Comparison of ENCODE assay signal across 8 cellular contexts in genomic region chr14:69611264-69612013, GRCh38. TPM values are rescaled to one million over a fixed set of nuclear protein-coding genes. Genes with fewer than 3 reads are reported as not detected.
DNase-seq lines count a peak whose midpoint lies in the region; ATAC-seq and TF ChIP-seq lines count a peak whose summit lies in the region.

A gene with protein sequence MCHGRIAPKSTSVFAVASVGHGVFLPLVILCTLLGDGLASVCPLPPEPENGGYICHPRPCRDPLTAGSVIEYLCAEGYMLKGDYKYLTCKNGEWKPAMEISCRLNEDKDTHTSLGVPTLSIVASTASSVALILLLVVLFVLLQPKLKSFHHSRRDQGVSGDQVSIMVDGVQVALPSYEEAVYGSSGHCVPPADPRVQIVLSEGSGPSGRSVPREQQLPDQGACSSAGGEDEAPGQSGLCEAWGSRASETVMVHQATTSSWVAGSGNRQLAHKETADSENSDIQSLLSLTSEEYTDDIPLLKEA (plus strand): TSS chr14:69611596. CDS start chr14:69658593, 46,997 bp downstream.

- TF ChIP-seq EP300 in ovary (IDR thresholded peaks at IDR 0.05), result peak; percentile 52

- peak within 1 kb of the TSS; percentile 94 for H3K27ac Mint-ChIP-seq in activated naive CD8-positive, alpha-beta T cell treated with anti-CD3 and anti-CD28 coated beads for 36 hours
- H3K27ac Mint-ChIP-seq in glutamatergic neuron (ENCODE audit: unreplicated experiment), result peak within 1 kb of the TSS; percentile 89

- DNase-seq in GM04504 (ENCODE audit: low read depth) (peak; percentile 73), NCI-H1105 treated with DMSO at 0.1 percent for 48 hours (lab: John Stamatoyannopoulos, UW) (peak; percentile 90), glutamatergic neuron (peak; percentile 92), ovary (peak; percentile 88 to 92 (median 90))
- DNase-seq in activated naive CD8-positive, alpha-beta T cell treated with anti-CD3 and anti-CD28 coated beads for 36 hours, result peak; percentile 89

- intact Hi-C loops in ovary (cut with DNase I), result loop anchor here in 2 of 4 donors (5.0 to 10.0 kb wide), 2 partner anchors 103 to 116 kb away; no protein-coding TSS in a partner anchor

- no peaks in the 10 kb centered on the region for H3K9me3 ChIP-seq in SU-DHL-6 (ENCODE audit: insufficient read depth, low read length)
- no peaks in the 10 kb centered on the region for H3K9me3 ChIP-seq in ovary
- H3K9me3 ChIP-seq in thymus (ENCODE audit: control insufficient read depth), result no peaks in the 10 kb centered on the region

- peak within 1 kb of the TSS; percentile 94 for H3K4me3 Mint-ChIP-seq in activated naive CD8-positive, alpha-beta T cell treated with anti-CD3 and anti-CD28 coated beads for 36 hours
- peak within 1 kb of the TSS; percentile 96 for H3K4me3 Mint-ChIP-seq in glutamatergic neuron (ENCODE audit: unreplicated experiment)

- peak; percentile 64 for ATAC-seq in HG02588 (IDR thresholded peaks at IDR 0.05; ENCODE audit: unreplicated experiment)

- peak within 1 kb of the TSS; percentile 95 for H3K27ac ChIP-seq in SU-DHL-6 (ENCODE audit: low read depth, low read length)
- peak within 1 kb of the TSS; percentile 87 to 93 for H3K27ac ChIP-seq in ovary
- H3K27ac ChIP-seq in thymus (ENCODE audit: low read depth), result peak within 1 kb of the TSS; percentile 91

- TF ChIP-seq POLR2A in ovary (IDR thresholded peaks at IDR 0.05), result peak; percentile 39

- peaks cover 18% of the 10 kb centered on the region for H3K36me3 Mint-ChIP-seq in activated naive CD8-positive, alpha-beta T cell treated with anti-CD3 and anti-CD28 coated beads for 36 hours
- no peaks in the 10 kb centered on the region for H3K36me3 Mint-ChIP-seq in glutamatergic neuron (ENCODE audit: unreplicated experiment)

- H3K4me3 ChIP-seq in SU-DHL-6 (ENCODE audit: insufficient read depth, low read length, poor library complexity, severe bottlenecking) (peak within 1 kb of the TSS; percentile 66), ovary (peak within 1 kb of the TSS; percentile 62), thymus (ENCODE audit: low read length) (peak within 1 kb of the TSS; percentile 94)

- TF ChIP-seq CTCF in SU-DHL-6 (IDR thresholded peaks at IDR 0.05; ENCODE audit: insufficient read depth, low read length, poor library complexity, severe bottlenecking), result no peak
- TF ChIP-seq CTCF in glutamatergic neuron (IDR thresholded peaks at IDR 0.05; ENCODE audit: partially characterized antibody, unreplicated experiment), result no peak
- TF ChIP-seq CTCF in ovary (IDR thresholded peaks at IDR 0.05), result no peak

- H3K9me3 Mint-ChIP-seq in activated naive CD8-positive, alpha-beta T cell treated with anti-CD3 and anti-CD28 coated beads for 36 hours, result no peaks in the 10 kb centered on the region
- H3K9me3 Mint-ChIP-seq in glutamatergic neuron (ENCODE audit: unreplicated experiment), result peaks cover 5% of the 10 kb centered on the region

- H3K4me2 ChIP-seq in SU-DHL-6 (ENCODE audit: low read depth, low read length, poor library complexity, severe bottlenecking), result peak within 1 kb of the TSS; percentile 91

- H3K4me1 ChIP-seq in ovary (ENCODE audit: insufficient read depth) (peaks cover 14% of the 10 kb centered on the region), thymus (ENCODE audit: control insufficient read depth, insufficient read depth, low read length) (peaks cover 29% of the 10 kb centered on the region)

- H3K79me2 ChIP-seq in SU-DHL-6 (ENCODE audit: insufficient read depth, low read length), result peaks cover 26% of the 10 kb centered on the region

- peaks cover 38% of the 10 kb centered on the region for H3F3A ChIP-seq in SU-DHL-6 (ENCODE audit: insufficient read depth)

- H3K27me3 Mint-ChIP-seq in activated naive CD8-positive, alpha-beta T cell treated with anti-CD3 and anti-CD28 coated beads for 36 hours, result no peaks in the 10 kb centered on the region
- peaks cover 12% of the 10 kb centered on the region for H3K27me3 Mint-ChIP-seq in glutamatergic neuron (ENCODE audit: unreplicated experiment)

- H4K20me1 ChIP-seq in SU-DHL-6 (ENCODE audit: low read depth, low read length), result no peaks in the 10 kb centered on the region

- H3K4me1 Mint-ChIP-seq in activated naive CD8-positive, alpha-beta T cell treated with anti-CD3 and anti-CD28 coated beads for 36 hours, result peaks cover 46% of the 10 kb centered on the region
- H3K4me1 Mint-ChIP-seq in glutamatergic neuron (ENCODE audit: low read depth, unreplicated experiment), result peaks cover 43% of the 10 kb centered on the region

- H3K9ac ChIP-seq in SU-DHL-6 (ENCODE audit: low read length), result peak within 1 kb of the TSS; percentile 79

- H2AFZ ChIP-seq in SU-DHL-6 (ENCODE audit: low read depth, low read length, severe bottlenecking), result peak within 1 kb of the TSS; percentile 65

- H3K9me2 ChIP-seq in SU-DHL-6 (replicated peaks; ENCODE audit: insufficient read depth, low read length), result no peaks in the 10 kb centered on the region

- H3K27me3 ChIP-seq in SU-DHL-6 (ENCODE audit: low read length) (no peaks in the 10 kb centered on the region), ovary (no peaks in the 10 kb centered on the region), thymus (ENCODE audit: control insufficient read depth, insufficient read depth) (no peaks in the 10 kb centered on the region)

- 0 to 1% (median 0%) methylated on average over 58 to 103 of the region's 103 CpGs for WGBS in ovary, 3 donors
- under 1% methylated on average over 103 of the region's 103 CpGs for WGBS in thymus

- H3K36me3 ChIP-seq in SU-DHL-6 (ENCODE audit: low read length) (no peaks in the 10 kb centered on the region), ovary (no peaks in the 10 kb centered on the region), thymus (ENCODE audit: control insufficient read depth, insufficient read depth) (no peaks in the 10 kb centered on the region)

RNA-seq across cellular contexts. Expression of the gene that starts here (rescaled TPM):
- 10 to 100 TPM; 26.3 TPM for total RNA-seq in activated naive CD8-positive, alpha-beta T cell treated with anti-CD3 and anti-CD28 coated beads for 36 hours
- 106 TPM for total RNA-seq in glutamatergic neuron (ENCODE audit: unreplicated experiment)
- total RNA-seq in ovary, result 10 to 100 TPM; 18.0 to 35.3 (median 29.9) TPM
- 10 to 100 TPM; 12.6 to 20.3 TPM for polyA plus RNA-seq in ovary
- 23.7 TPM for polyA plus RNA-seq in thymus

Comparison
In these comparisons a context has a peak if more than half of its experiments do, and no peak if none do; other contexts are left out.
1. Peak in every context shown above with its lines: DNase-seq, ATAC-seq, H3K4me3 ChIP-seq and H3K27ac ChIP-seq.